In genomic region chr15:88887068-88887580, GRCh38 we compare ENCODE assay signal across 2 cellular contexts.
TF ChIP-seq lines count a peak whose summit lies in the region.

No MANE protein-coding gene starts in this region.

TF ChIP-seq in GM23338, 12 proteins besides CTCF, POLR2A, EP300 and RAD21:
- TF ChIP-seq REST (IDR thresholded peaks at IDR 0.05; ENCODE audit: unreplicated experiment) (no peak), POLR2AphosphoS5 (IDR thresholded peaks at IDR 0.05; ENCODE audit: low read depth) (no peak), ZNF331 (CRISPR knock-in tag; IDR thresholded peaks at IDR 0.05; ENCODE audit: low read depth) (no peak), ETS1 (IDR thresholded peaks at IDR 0.05) (no peak), ZNF114 (CRISPR knock-in tag; IDR thresholded peaks at IDR 0.05) (no peak)

TF ChIP-seq in H1, 55 proteins besides CTCF, POLR2A, EP300 and RAD21:
- TF ChIP-seq SAP30 (IDR thresholded peaks at IDR 0.05; ENCODE audit: insufficient read depth, insufficient replicate concordance, low read length) (no peak), POLR2AphosphoS5 (IDR thresholded peaks at IDR 0.05; ENCODE audit: low read depth, low read length) (peak; percentile 25; the same call in 1 of the 2 replicates)
